In genomic region chr2:108589786-108590185, GRCh38 we compare ENCODE assay signal across 21 cellular contexts. TPM values are rescaled to one million over a fixed set of nuclear protein-coding genes. Genes with fewer than 3 reads are reported as not detected.
DNase-seq lines count a peak whose midpoint lies in the region; ATAC-seq and TF ChIP-seq lines count a peak whose summit lies in the region.
"Had no signal": no experiment of that assay in that cellular context is flagged by ENCODE, and none has a peak within 500 bp of the region (broad histone marks: within the 10 kb centered on the region; RNA-seq: fewer than 3 reads in every experiment).

No MANE protein-coding gene starts in this region.

- intact Hi-C loops in adrenal gland (cut with DNase I): loop anchor here (10.0 kb wide), 2 partner anchors 55 to 245 kb away; partner anchors contain the start of gene LIMS1 (in 2 of the 2)
- intact Hi-C loops in spleen (cut with DNase I; ENCODE audit: low total_unique reads): no loop called here
- intact Hi-C loops in mucosa of descending colon (cut with DNase I, micrococcal nuclease): loop anchor here in 1 of 2 donors (10.0 kb wide), 1 partner anchor 235 kb away; no protein-coding TSS in a partner anchor

- H3K27ac ChIP-seq in adrenal gland: peak overlapping the region in 3 of 5 donors; percentile 2 to 85 (median 82)
- peak overlapping the region in 6 of 8 donors; percentile 74 to 86 (median 82) for H3K27ac ChIP-seq in spleen
- H3K27ac ChIP-seq: cardiac muscle cell, WERI-Rb-1 had no signal

- TF ChIP-seq POLR2A in adrenal gland (IDR thresholded peaks at IDR 0.05) (no peak), spleen (IDR thresholded peaks at IDR 0.05) (no peak)

- 75 to 85% (median 80%) methylated on average over 2 of the region's 2 CpGs for WGBS in adrenal gland, 4 donors
- 46 to 61% (median 56%) methylated on average over 2 of the region's 2 CpGs for WGBS in spleen, 5 donors

- H3K4me3 ChIP-seq in adrenal gland: peak overlapping the region in 1 of 4 donors; percentile 18
- peak overlapping the region in 2 of 8 donors; percentile 20 to 38 for H3K4me3 ChIP-seq in spleen
- no peak overlapping the region for H3K4me3 ChIP-seq in mucosa of descending colon
- H3K4me3 ChIP-seq: cardiac muscle cell had no signal

- H3K4me1 ChIP-seq in adrenal gland (replicated peaks in 1 of 2) (peaks cover 44 to 66% of the 10 kb centered on the region in 2 donors), spleen (peaks cover 7 to 100% (median 64%) of the 10 kb centered on the region in 6 donors), mucosa of descending colon (ENCODE audit: low read depth) (peaks cover 7% of the 10 kb centered on the region)

- H3K27me3 ChIP-seq in adrenal gland (no peaks in the 10 kb centered on the region), spleen (replicated peaks in 1 of 7) (peaks cover 0 to 21% (median 0%) of the 10 kb centered on the region in 7 donors)
- H3K27me3 ChIP-seq: cardiac muscle cell had no signal

- ATAC-seq in mucosa of descending colon (no peak), GM21619 (IDR thresholded peaks at IDR 0.05; ENCODE audit: unreplicated experiment) (no peak)
- ATAC-seq: right cardiac atrium had no signal

- no peak for DNase-seq in adrenal gland
- peak; percentile 68 for DNase-seq in iris pigment epithelial cell (ENCODE audit: low read depth)
- DNase-seq in spleen: no peak
- DNase-seq in mucosa of descending colon: no peak
- no peak for DNase-seq in activated CD4-positive, CD25-positive, alpha-beta regulatory T cell treated with anti-CD3 and anti-CD28 coated beads, Interleukin-2, amount 50 U/mL, for 72 hours
- DNase-seq in NCI-H526 treated with DMSO at 0.1 percent for 48 hours (lab: John Stamatoyannopoulos, UW): no peak
- DNase-seq: effector CD8-positive, alpha-beta T cell; H7; IMR-90; kidney; NCI-H2081; NCI-H524 treated with DMSO at 0.1 percent for 48 hours; right cardiac atrium; SHP77 treated with DMSO at 0.1 percent for 48 hours; stimulated activated CD4-positive, alpha-beta T cell treated with anti-CD3 and anti-CD28 coated beads, Interleukin-1b, Interleukin-23, amount 100 ng/mL, for 48 hours; T-helper 1 cell; WERI-Rb-1 had no signal

- no peaks in the 10 kb centered on the region for H3K27me3 Mint-ChIP-seq in IgD-negative memory B cell

- H3K27ac Mint-ChIP-seq in IgD-negative memory B cell: peak overlapping the region; percentile 32 to 84 (median 83)

- no peaks in the 10 kb centered on the region for H3K36me3 ChIP-seq in adrenal gland (replicated peaks in 1 of 2)
- H3K36me3 ChIP-seq in spleen: no peaks in the 10 kb centered on the region
- no peaks in the 10 kb centered on the region for H3K36me3 ChIP-seq in mucosa of descending colon (ENCODE audit: low read depth)
- H3K36me3 ChIP-seq: cardiac muscle cell, WERI-Rb-1 had no signal

- no peaks in the 10 kb centered on the region for H3K36me3 Mint-ChIP-seq in IgD-negative memory B cell
- H3K36me3 Mint-ChIP-seq: mesothelial cell of epicardium had no signal

- peaks cover 41 to 57% (median 55%) of the 10 kb centered on the region in 3 donors for H3K4me1 Mint-ChIP-seq in IgD-negative memory B cell

- TF ChIP-seq CTCF in adrenal gland (IDR thresholded peaks at IDR 0.05) (no peak), spleen (IDR thresholded peaks at IDR 0.05 in 8 of 11, conservative IDR thresholded peaks at IDR 0.05 in 3 of 11) (no peak), mucosa of descending colon (IDR thresholded peaks at IDR 0.05) (no peak)

- H3K9me3 ChIP-seq in adrenal gland (replicated peaks in 1 of 3) (no peaks in the 10 kb centered on the region), spleen (no peaks in the 10 kb centered on the region), mucosa of descending colon (no peaks in the 10 kb centered on the region)

- H3K9me3 Mint-ChIP-seq in IgD-negative memory B cell: peaks cover 0 to 2% (median 0%) of the 10 kb centered on the region in 3 donors
- H3K9me3 Mint-ChIP-seq: mesothelial cell of epicardium had no signal

- H3K4me3 Mint-ChIP-seq in IgD-negative memory B cell: peak overlapping the region in 2 of 4 donors; percentile 33 to 88
- H3K4me3 Mint-ChIP-seq: mesothelial cell of epicardium had no signal

RNA-seq across cellular contexts. Expression of gene LIMS1, which starts 55.5 kb away (rescaled TPM):
- 42.2 TPM for polyA plus RNA-seq in IgD-negative memory B cell
- 100 to 1,000 TPM; 108 to 182 (median 132) TPM for total RNA-seq in adrenal gland
- polyA plus RNA-seq in adrenal gland: 10 to 100 TPM; 33.5 to 58.3 (median 48.4) TPM
- total RNA-seq in spleen: 100 to 1,000 TPM in 1 of 7 donors, 10 to 100 TPM in 6; 60.2 to 104 (median 62.3) TPM
- polyA plus RNA-seq in spleen: 10 to 100 TPM in 2 of 3 donors, 1 to 10 TPM in 1; 8.9 to 17.2 (median 15.2) TPM
- total RNA-seq in mucosa of descending colon: 10 to 100 TPM; 24.4 to 65.4 (median 31.2) TPM
